Comparison of ENCODE assay signal across 8 cellular contexts in genomic region chr7:101814996-101815825, GRCh38. TPM values are rescaled to one million over a fixed set of nuclear protein-coding genes. Genes with fewer than 3 reads are reported as not detected.
DNase-seq lines count a peak whose midpoint lies in the region; ATAC-seq and TF ChIP-seq lines count a peak whose summit lies in the region.

No MANE protein-coding gene starts in this region.

- peaks cover 16% of the 10 kb centered on the region for H3K4me1 Mint-ChIP-seq in activated naive CD4-positive, alpha-beta T cell treated with anti-CD3 and anti-CD28 coated beads for 36 hours (ENCODE audit: low read depth)

- ATAC-seq in GM18498 (IDR thresholded peaks at IDR 0.05; ENCODE audit: unreplicated experiment) (peak; percentile 39), HG03064 (IDR thresholded peaks at IDR 0.05; ENCODE audit: low read depth, unreplicated experiment) (peak; percentile 32), Panc1 (peak; percentile 67), heart right ventricle (peak; percentile 35 to 70 (median 58))

- CTCF ChIA-PET in Panc1 (lab: Charles Lee) = interaction anchor here (0.7 to 1.2 kb wide), 2 partner anchors 97 to 212 kb away, joined by 3 to 5 read pairs; no protein-coding TSS in a partner anchor
- CTCF ChIA-PET in activated naive CD4-positive, alpha-beta T cell treated with anti-CD3 and anti-CD28 coated beads for 36 hours (lab: Charles Lee) = interaction anchor here (0.7 to 1.1 kb wide), 4 partner anchors 43 to 126 kb away, joined by 3 to 4 read pairs (median 3); no protein-coding TSS in a partner anchor

- peaks cover 25% of the 10 kb centered on the region for H3K4me1 ChIP-seq in Panc1 (ENCODE audit: control insufficient read depth, insufficient read depth, low read length)
- peaks cover 5 to 45% (median 35%) of the 10 kb centered on the region in 9 donors for H3K4me1 ChIP-seq in heart right ventricle
- H3K4me1 ChIP-seq in prostate gland (replicated peaks) = no peaks in the 10 kb centered on the region

- in situ Hi-C loops in Panc1 (cut with HindIII; ENCODE audit: low pct_unique_long_range_greater_than_20kb, low sequenced_read_pairs) = no loop called here

- peak overlapping the region; percentile 78 for H3K27ac ChIP-seq in 22Rv1
- peak overlapping the region; percentile 69 for H3K27ac ChIP-seq in Panc1 (ENCODE audit: low read length)
- H3K27ac ChIP-seq in heart right ventricle = peak overlapping the region; percentile 47 to 85 (median 74)
- H3K27ac ChIP-seq in prostate gland = peak overlapping the region; percentile 79 to 83

- no peaks in the 10 kb centered on the region for H3K27me3 Mint-ChIP-seq in activated naive CD4-positive, alpha-beta T cell treated with anti-CD3 and anti-CD28 coated beads for 36 hours (ENCODE audit: low read depth)

- H3K4me3 ChIP-seq in Panc1 (ENCODE audit: low read depth in 2 of 2, low read length in 2 of 2) = peak overlapping the region; percentile 66 to 85
- peak overlapping the region; percentile 55 to 91 (median 81) for H3K4me3 ChIP-seq in heart right ventricle
- H3K4me3 ChIP-seq in prostate gland = peak overlapping the region; percentile 63 to 68

- peak overlapping the region; percentile 73 for H3K27ac Mint-ChIP-seq in activated naive CD4-positive, alpha-beta T cell treated with anti-CD3 and anti-CD28 coated beads for 36 hours

- no peaks in the 10 kb centered on the region for H3K9me3 Mint-ChIP-seq in activated naive CD4-positive, alpha-beta T cell treated with anti-CD3 and anti-CD28 coated beads for 36 hours

- H3K9me3 ChIP-seq in Panc1 (ENCODE audit: control insufficient read depth, insufficient read depth, low read depth, low read length) (no peaks in the 10 kb centered on the region), heart right ventricle (no peaks in the 10 kb centered on the region), prostate gland (no peaks in the 10 kb centered on the region)

- H3K27me3 ChIP-seq in Panc1 (ENCODE audit: control insufficient read depth, insufficient read depth, low read length) (no peaks in the 10 kb centered on the region), heart right ventricle (peaks cover 0 to 7% (median 0%) of the 10 kb centered on the region in 7 donors), prostate gland (replicated peaks; ENCODE audit: insufficient read depth) (no peaks in the 10 kb centered on the region)

- no peak for DNase-seq in Panc1 (ENCODE audit: low read depth, low spot score)
- DNase-seq in activated naive CD4-positive, alpha-beta T cell treated with anti-CD3 and anti-CD28 coated beads for 36 hours = peak; percentile 57
- DNase-seq in heart right ventricle = peak; percentile 40 to 63
- peak; percentile 36 for DNase-seq in prostate gland (ENCODE audit: low spot score)
- no peak for DNase-seq in NCI-H146 treated with DMSO at 0.1 percent for 48 hours (lab: John Stamatoyannopoulos, UW; ENCODE audit: unreplicated experiment)

- H3K4me3 Mint-ChIP-seq in activated naive CD4-positive, alpha-beta T cell treated with anti-CD3 and anti-CD28 coated beads for 36 hours = peak overlapping the region; percentile 76

- POLR2A ChIA-PET in Panc1 (lab: Charles Lee) = no interaction called here

- BruUV-seq in Panc1 (replicated peaks; lab: Mats Ljungman, UMichigan) = no TSS peak

- H3K36me3 ChIP-seq in Panc1 (ENCODE audit: control insufficient read depth, insufficient read depth, low read length) = peaks cover 2% of the 10 kb centered on the region
- peaks cover 0 to 5% (median 0%) of the 10 kb centered on the region in 9 donors for H3K36me3 ChIP-seq in heart right ventricle
- no peaks in the 10 kb centered on the region for H3K36me3 ChIP-seq in prostate gland

- H3K36me3 Mint-ChIP-seq in activated naive CD4-positive, alpha-beta T cell treated with anti-CD3 and anti-CD28 coated beads for 36 hours (ENCODE audit: low read depth) = no peaks in the 10 kb centered on the region

- TF ChIP-seq POLR2A in prostate gland (IDR thresholded peaks at IDR 0.05) = no peak

- intact Hi-C loops in Panc1 (cut with micrococcal nuclease; ENCODE audit: unreplicated experiment) (loop anchor here (1.0 to 10.0 kb wide), 4 partner anchors 72 to 420 kb away; no protein-coding TSS in a partner anchor), heart right ventricle (cut with DNase I) (loop anchor here in 9 of 10 donors (1.0 to 10.0 kb wide), 18 partner anchors 42 to 422 kb away; no protein-coding TSS in a partner anchor), prostate gland (cut with DNase I) (loop anchor here (2.0 to 10.0 kb wide), 4 partner anchors 80 to 422 kb away; no protein-coding TSS in a partner anchor)
- intact Hi-C loops in activated naive CD4-positive, alpha-beta T cell treated with anti-CD3 and anti-CD28 coated beads for 36 hours (cut with micrococcal nuclease) = loop anchor here (1.0 to 10.0 kb wide), 9 partner anchors 41 to 550 kb away; no protein-coding TSS in a partner anchor

- peak; percentile 90 for TF ChIP-seq CTCF in 22Rv1 (IDR thresholded peaks at IDR 0.05)
- peak; percentile 92 for TF ChIP-seq CTCF in Panc1 (IDR thresholded peaks at IDR 0.05)
- TF ChIP-seq CTCF in heart right ventricle (IDR thresholded peaks at IDR 0.05) = peak; percentile 35 to 66 (median 47)
- TF ChIP-seq CTCF in prostate gland (IDR thresholded peaks at IDR 0.05) = peak in 2 of 4 experiments; percentile 39 to 46

- WGBS in heart right ventricle, 2 donors = 0% methylated on average over 62 to 84 of the region's 89 CpGs
- WGBS in prostate gland = 0% methylated on average over 34 of the region's 89 CpGs

RNA-seq across cellular contexts. Expression of gene CUX1, which starts 2.2 kb away (rescaled TPM):
- total RNA-seq in Panc1 (2021; ENCODE audit: unreplicated experiment) (50.9 TPM), heart right ventricle (100 to 1,000 TPM in 9 of 10 donors, 10 to 100 TPM in 1; 97.3 to 176 (median 149) TPM), prostate gland (10 to 100 TPM; 96.3 to 99.2 TPM)
- 40.0 TPM for polyA plus RNA-seq in Panc1 (2012; ENCODE audit: insufficient read length)
- 10 to 100 TPM; 22.2 to 25.5 TPM for total RNA-seq in activated naive CD4-positive, alpha-beta T cell treated with anti-CD3 and anti-CD28 coated beads for 36 hours
- 10 to 100 TPM; 34.5 to 39.7 TPM for polyA plus RNA-seq in heart right ventricle

Comparison
In these comparisons a context has a peak if more than half of its experiments do, and no peak if none do; other contexts are left out.
1. DNase-seq: peak in activated naive CD4-positive, alpha-beta T cell treated with anti-CD3 and anti-CD28 coated beads for 36 hours (single experiment), heart right ventricle (2 of 2) and prostate gland (single experiment); none in Panc1 (single experiment) and NCI-H146 treated with DMSO at 0.1 percent for 48 hours (single experiment).
2. Peak in every context shown above with its lines, with median percentiles within 50 percentile points of each other: H3K27ac ChIP-seq, ATAC-seq and H3K4me3 ChIP-seq.